In the genomic region with DNA sequence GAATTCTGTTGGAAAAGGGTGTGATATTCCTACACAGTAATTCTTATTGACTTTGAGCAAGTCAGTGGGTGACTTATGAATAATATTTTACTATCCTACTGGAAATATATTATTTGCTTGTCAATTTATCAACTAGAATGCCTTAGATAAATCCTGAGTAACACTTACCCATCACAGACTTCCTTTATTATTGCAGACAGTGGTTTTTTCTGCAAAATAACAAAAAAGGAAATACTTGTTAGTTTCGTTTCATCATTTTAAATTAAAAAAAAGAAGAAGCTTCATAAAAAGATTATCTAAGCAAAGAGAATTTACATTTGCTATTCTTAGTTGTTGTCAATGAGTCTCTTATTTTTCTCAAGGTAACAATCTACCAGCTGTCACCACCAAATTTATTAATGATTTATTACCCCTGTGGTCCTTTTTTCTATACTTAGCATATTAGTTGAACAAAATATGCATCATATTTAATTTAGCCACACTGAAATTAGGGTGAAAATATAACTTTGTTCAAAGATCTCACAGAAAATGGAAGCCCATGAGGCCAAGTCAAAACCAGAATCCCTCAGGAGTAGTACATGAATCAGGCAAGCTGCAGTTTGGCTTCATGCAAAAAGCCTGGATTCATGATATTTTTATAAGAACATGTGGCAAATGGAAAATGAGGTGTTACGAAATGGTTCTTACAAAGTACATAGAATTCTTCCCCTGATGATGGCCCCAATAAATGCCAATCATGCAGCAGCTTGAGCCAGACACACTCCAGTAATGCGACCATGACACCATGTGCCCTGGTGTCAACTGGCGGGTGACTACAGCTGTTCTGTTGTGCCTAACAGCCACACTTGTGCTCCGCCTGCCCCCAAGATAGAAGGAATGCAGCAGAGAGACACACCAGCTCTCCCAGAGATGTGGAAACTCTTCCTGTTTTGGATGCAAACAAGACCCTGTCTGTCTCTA, we compare ENCODE assay signal across 12 cellular contexts.
A peak's percentile ranks its signal among the peaks of the same experiment; 100 is the strongest.
DNase-seq lines count a peak whose midpoint lies in the region; ATAC-seq, FAIRE-seq and TF ChIP-seq lines count a peak whose summit lies in the region.
"Had no signal": no experiment of that assay in that cellular context is flagged by ENCODE, and none has a peak within 500 bp of the region (broad histone marks: within the 10 kb centered on the region; RNA-seq: fewer than 3 reads in every experiment).

No MANE protein-coding gene starts in this region.

- FAIRE-seq in GM19239 (lab: Jason Lieb, UNC), result peak; percentile 56
- FAIRE-seq: D721Med had no signal

- H3K79me2 ChIP-seq in OCI-LY3 (ENCODE audit: low read length), result peaks cover 100% of the 10 kb centered on the region

- no peak for ATAC-seq in stimulated activated naive B cell treated with anti-CD40 and anti-IgM and Interleukin-4, amounts not matched to agents 10 μg/mL and 1 μg/mL and 100 μg/mL, for 72 hours (replicated peaks)
- ATAC-seq in HG03521 (IDR thresholded peaks at IDR 0.05; ENCODE audit: unreplicated experiment) (no peak), GM18519 (IDR thresholded peaks at IDR 0.05; ENCODE audit: low FRiP score, unreplicated experiment) (no peak)

- no peak for TF ChIP-seq EP300 in ovary (IDR thresholded peaks at IDR 0.05)

- H3K9ac ChIP-seq in OCI-LY3 (ENCODE audit: low read length), result no peak overlapping the region

- H3K27me3 Mint-ChIP-seq in stimulated activated naive B cell treated with anti-CD40 and anti-IgM and Interleukin-4, amounts not matched to agents 10 μg/mL and 1 μg/mL and 100 μg/mL, for 72 hours, result no peaks in the 10 kb centered on the region

- H3K27me3 ChIP-seq in OCI-LY3 (ENCODE audit: low read depth, low read length) (no peaks in the 10 kb centered on the region), left ventricle myocardium inferior (ENCODE audit: low read depth) (no peaks in the 10 kb centered on the region), ovary (no peaks in the 10 kb centered on the region)

- H3K36me3 ChIP-seq in OCI-LY3 (replicated peaks; ENCODE audit: low read depth, low read length), result peaks cover 62% of the 10 kb centered on the region
- peaks cover 10% of the 10 kb centered on the region for H3K36me3 ChIP-seq in left ventricle myocardium inferior
- H3K36me3 ChIP-seq in ovary, result no peaks in the 10 kb centered on the region

- peaks cover 2 to 3% of the 10 kb centered on the region in 2 donors for H3K9me3 Mint-ChIP-seq in stimulated activated naive B cell treated with anti-CD40 and anti-IgM and Interleukin-4, amounts not matched to agents 10 μg/mL and 1 μg/mL and 100 μg/mL, for 72 hours

- H3K27ac ChIP-seq in OCI-LY3 (ENCODE audit: low read length) (peak overlapping the region; percentile 47), left ventricle myocardium inferior (replicated peaks) (peak overlapping the region; percentile 35), ovary (no peak overlapping the region)

- peak overlapping the region; percentile 26 for H3K4me2 ChIP-seq in OCI-LY3 (ENCODE audit: low read length)
- H3K4me2 ChIP-seq: smooth muscle cell had no signal

- peaks cover 92% of the 10 kb centered on the region for H4K20me1 ChIP-seq in OCI-LY3 (ENCODE audit: insufficient read depth, low read length)

- TF ChIP-seq POLR2A in ovary (IDR thresholded peaks at IDR 0.05), result no peak

- DNase-seq in GM19239 (ENCODE audit: insufficient read length, low spot score) (no peak), left ventricle myocardium inferior (no peak), ovary (no peak)
- no peak for DNase-seq in stimulated activated naive B cell treated with anti-CD40 and anti-IgM and Interleukin-4, amounts not matched to agents 10 μg/mL and 1 μg/mL and 100 μg/mL, for 72 hours
- DNase-seq: activated CD4-positive, alpha-beta T cell treated with anti-CD3 and anti-CD28 coated beads, Interleukin-2, amount 50 U/mL, for 48 hours; NCI-H1105 treated with DMSO at 0.1 percent for 48 hours; NCI-H774 had no signal

- WGBS in ovary, 3 donors, result 89 to 91% (median 91%) methylated on average over 5 of the region's 5 CpGs

- H3K4me3 Mint-ChIP-seq in stimulated activated naive B cell treated with anti-CD40 and anti-IgM and Interleukin-4, amounts not matched to agents 10 μg/mL and 1 μg/mL and 100 μg/mL, for 72 hours, result peak overlapping the region; percentile 1 to 25

- peaks cover 17 to 37% of the 10 kb centered on the region in 2 donors for H3K36me3 Mint-ChIP-seq in stimulated activated naive B cell treated with anti-CD40 and anti-IgM and Interleukin-4, amounts not matched to agents 10 μg/mL and 1 μg/mL and 100 μg/mL, for 72 hours

- no peak overlapping the region for H3K27ac Mint-ChIP-seq in stimulated activated naive B cell treated with anti-CD40 and anti-IgM and Interleukin-4, amounts not matched to agents 10 μg/mL and 1 μg/mL and 100 μg/mL, for 72 hours

- peaks cover 33% of the 10 kb centered on the region for H3K4me1 ChIP-seq in OCI-LY3 (ENCODE audit: low read length)
- peaks cover 15% of the 10 kb centered on the region for H3K4me1 ChIP-seq in left ventricle myocardium inferior
- H3K4me1 ChIP-seq in ovary (ENCODE audit: insufficient read depth), result no peaks in the 10 kb centered on the region

- no peak overlapping the region for H2AFZ ChIP-seq in OCI-LY3 (ENCODE audit: low read depth, low read length)

- H3K4me1 Mint-ChIP-seq in stimulated activated naive B cell treated with anti-CD40 and anti-IgM and Interleukin-4, amounts not matched to agents 10 μg/mL and 1 μg/mL and 100 μg/mL, for 72 hours, result peaks cover 25 to 43% of the 10 kb centered on the region in 2 donors

- TF ChIP-seq CTCF in OCI-LY3 (IDR thresholded peaks at IDR 0.05; ENCODE audit: low read depth, low read length), result no peak
- TF ChIP-seq CTCF in left ventricle myocardium inferior (IDR thresholded peaks at IDR 0.05; ENCODE audit: borderline replicate concordance), result no peak
- no peak for TF ChIP-seq CTCF in ovary (IDR thresholded peaks at IDR 0.05)

- no peaks in the 10 kb centered on the region for H3K9me3 ChIP-seq in OCI-LY3 (ENCODE audit: insufficient read depth, low read length)
- no peaks in the 10 kb centered on the region for H3K9me3 ChIP-seq in left ventricle myocardium inferior (replicated peaks)
- H3K9me3 ChIP-seq in ovary, result no peaks in the 10 kb centered on the region

- intact Hi-C loops in left ventricle myocardium inferior (cut with micrococcal nuclease), result no loop called here
- intact Hi-C loops in ovary (cut with DNase I), result no loop called here

- H3K4me3 ChIP-seq in OCI-LY3 (ENCODE audit: low read length) (0 out of 2 replicates have a peak overlapping the region, but pooled peaks have one; percentile 0), left ventricle myocardium inferior (no peak overlapping the region), ovary (no peak overlapping the region)
- H3K4me3 ChIP-seq: smooth muscle cell had no signal

Comparison
In these comparisons a context has a peak if more than half of its experiments do, and no peak if none do; other contexts are left out.
1. H3K27ac ChIP-seq: peak in OCI-LY3 (single experiment) and left ventricle myocardium inferior (single experiment); none in ovary (0 of 2).